ENCODE assay signal across 8 cellular contexts in the genomic region with DNA sequence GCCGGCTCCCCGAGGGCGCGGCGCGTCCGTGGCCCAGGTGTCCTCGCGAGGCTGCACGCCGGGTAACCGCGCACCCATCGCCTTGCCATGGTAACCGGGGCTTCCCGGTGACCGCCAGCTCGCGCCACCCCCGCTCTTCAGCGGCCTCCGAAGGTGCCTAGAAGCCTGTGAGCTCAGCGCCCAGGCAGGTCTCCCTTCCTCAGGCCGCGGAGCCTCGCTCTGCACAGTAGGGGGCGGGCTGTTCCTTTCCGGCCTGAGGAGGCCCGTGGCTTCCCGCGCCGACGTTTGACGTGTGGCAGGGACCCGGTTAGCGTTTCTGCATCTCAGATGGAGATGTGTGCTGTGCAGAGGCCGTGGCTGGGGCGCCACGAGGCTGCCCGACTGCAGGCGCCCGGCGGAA.
DNase-seq lines count a peak whose midpoint lies in the region; ATAC-seq and TF ChIP-seq lines count a peak whose summit lies in the region.

No MANE protein-coding gene starts in this region.

- intact Hi-C loops in stomach (cut with DNase I; ENCODE audit: low total_unique reads) = no loop called here

- no peaks in the 10 kb centered on the region for H3K4me1 ChIP-seq in iPS-15b (ENCODE audit: control insufficient read depth, insufficient read depth, low read length)
- H3K4me1 ChIP-seq in stomach = peaks cover 8 to 19% (median 14%) of the 10 kb centered on the region in 4 donors

- H3K9me3 ChIP-seq in iPS-15b (ENCODE audit: control insufficient read depth, insufficient read depth, low read length) (peaks cover 5% of the 10 kb centered on the region), stomach (peaks cover 0 to 25% (median 13%) of the 10 kb centered on the region in 4 donors)

- no peak for ATAC-seq in HG03025 (IDR thresholded peaks at IDR 0.05; ENCODE audit: low FRiP score, unreplicated experiment)

- H3K27me3 ChIP-seq in iPS-15b (ENCODE audit: control insufficient read depth, insufficient read depth, low read length) = no peaks in the 10 kb centered on the region
- H3K27me3 ChIP-seq in stomach = no peaks in the 10 kb centered on the region

- H3K4me3 ChIP-seq in iPS-15b (ENCODE audit: low read depth, low read length) (peak overlapping the region; percentile 26), stomach (peak overlapping the region in 2 of 4 donors; percentile 9 to 10)

- no peak for TF ChIP-seq POLR2A in stomach (IDR thresholded peaks at IDR 0.05)

- DNase-seq in AG08396 (ENCODE audit: low spot score) (peak; percentile 56), HuH-7.5 (ENCODE audit: low spot score) (peak; percentile 39), stomach (peak; percentile 42), GM13977 (ENCODE audit: low spot score) (no peak), cerebellar cortex (ENCODE audit: low spot score) (no peak)
- peak; percentile 48 to 64 for DNase-seq in activated T-cell treated with anti-CD3 and anti-CD28 coated beads, Interleukin-2, amount 50 U/mL, for 48 hours

- H3K36me3 ChIP-seq in iPS-15b (ENCODE audit: control insufficient read depth, insufficient read depth, low read length) (no peaks in the 10 kb centered on the region), stomach (no peaks in the 10 kb centered on the region)

- no peak overlapping the region for H3K9ac ChIP-seq in iPS-15b (ENCODE audit: low read depth, low read length)

- TF ChIP-seq EP300 in stomach (IDR thresholded peaks at IDR 0.05) = no peak

- in situ Hi-C loops in GM13977 (cut with MboI; ENCODE audit: low pct_unique_long_range_greater_than_20kb, low sequenced_read_pairs, unreplicated experiment) = no loop called here

- WGBS in stomach, 5 donors = 60 to 67% (median 62%) methylated on average over 26 to 43 of the region's 43 CpGs

- TF ChIP-seq CTCF in stomach (IDR thresholded peaks at IDR 0.05) (peak in 2 of 7 experiments; percentile 17 to 38), GM13977 (IDR thresholded peaks at IDR 0.05; ENCODE audit: extremely low read depth, insufficient read depth, missing control alignments) (no peak)

- no peak overlapping the region for H3K27ac ChIP-seq in stomach

Comparison
In these comparisons a context has a peak if more than half of its experiments do, and no peak if none do; other contexts are left out.
1. DNase-seq: peak in AG08396 (single experiment), HuH-7.5 (single experiment), activated T-cell treated with anti-CD3 and anti-CD28 coated beads, Interleukin-2, amount 50 U/mL, for 48 hours (2 of 2) and stomach (single experiment); none in GM13977 (single experiment) and cerebellar cortex (single experiment).